22 cellular contexts compared by ENCODE assay signal in genomic region chrX:47184486-47184885, GRCh38. TPM values are rescaled to one million over a fixed set of nuclear protein-coding genes. Genes with fewer than 3 reads are reported as not detected.
DNase-seq lines count a peak whose midpoint lies in the region; ATAC-seq, FAIRE-seq and TF ChIP-seq lines count a peak whose summit lies in the region.
"Had no signal": no experiment of that assay in that cellular context is flagged by ENCODE, and none has a peak within 500 bp of the region (broad histone marks: within the 10 kb centered on the region; RNA-seq: fewer than 3 reads in every experiment).

No MANE protein-coding gene starts in this region.

- no peaks in the 10 kb centered on the region for H3K27me3 Mint-ChIP-seq in CD8-positive, alpha-beta T cell (ENCODE audit: low read depth)
- peaks cover 1% of the 10 kb centered on the region; the same call in 1 of the 2 replicates for H3K27me3 Mint-ChIP-seq in H9 (ENCODE audit: low read depth)
- H3K27me3 Mint-ChIP-seq: CD4-positive, CD25-positive, alpha-beta regulatory T cell; IgD-negative memory B cell had no signal

- no peaks in the 10 kb centered on the region for H3K79me1 ChIP-seq in H9 (ENCODE audit: insufficient read depth, low read depth, low read length, poor library complexity, severe bottlenecking)

- H3K4me1 Mint-ChIP-seq in CD8-positive, alpha-beta T cell (ENCODE audit: low read depth) = no peaks in the 10 kb centered on the region
- H3K4me1 Mint-ChIP-seq in H9 = peaks cover 0 to 5% of the 10 kb centered on the region in 2 experiments; a peak in 1 of 4 replicates

- H3T11ph ChIP-seq in H9 (ENCODE audit: low read length) = no peak overlapping the region

- H3K56ac ChIP-seq in H9 (ENCODE audit: insufficient read length, low read depth, low read length) = no peak overlapping the region

- no peak overlapping the region for H3K4me2 ChIP-seq in H9 (ENCODE audit: insufficient read depth, insufficient read length, low read length)
- no peak overlapping the region for H3K4me2 ChIP-seq in osteoblast (ENCODE audit: insufficient read depth, low read length)

- no peaks in the 10 kb centered on the region for H4K20me1 ChIP-seq in H9 (ENCODE audit: control insufficient read depth, insufficient read depth, insufficient read length)
- peaks cover 11% of the 10 kb centered on the region for H4K20me1 ChIP-seq in osteoblast (ENCODE audit: insufficient read depth, low read length)

- no peak for FAIRE-seq in kidney (lab: Jason Lieb, UNC)
- FAIRE-seq: A204.1, D721Med, HepG2 had no signal

- no peak overlapping the region for H3K23ac ChIP-seq in H9 (ENCODE audit: insufficient read length, low read depth, low read length)

- H3K79me2 ChIP-seq in H9 (ENCODE audit: insufficient read depth, low read length) = no peaks in the 10 kb centered on the region
- no peaks in the 10 kb centered on the region for H3K79me2 ChIP-seq in osteoblast (ENCODE audit: insufficient read depth, low read length)

- no peak for ATAC-seq in CD8-positive, alpha-beta T cell
- ATAC-seq in HG02970 (IDR thresholded peaks at IDR 0.05; ENCODE audit: low FRiP score, unreplicated experiment) = no peak
- ATAC-seq in GM18868 (IDR thresholded peaks at IDR 0.05; ENCODE audit: unreplicated experiment) = no peak
- ATAC-seq in GM21360 (IDR thresholded peaks at IDR 0.05; ENCODE audit: unreplicated experiment) = no peak
- ATAC-seq: HCT116, HepG2 had no signal

- H3K4me3 Mint-ChIP-seq in CD8-positive, alpha-beta T cell = no peak overlapping the region
- H3K4me3 Mint-ChIP-seq in H9 = no peak overlapping the region
- H3K4me3 Mint-ChIP-seq: CD4-positive, CD25-positive, alpha-beta regulatory T cell; HFFc6; IgD-negative memory B cell had no signal

- intact Hi-C loops in CD8-positive, alpha-beta T cell (cut with DNase I, micrococcal nuclease) = no loop called here
- intact Hi-C loops in kidney (cut with DNase I) = no loop called here

- H3K9me3 ChIP-seq in CD8-positive, alpha-beta T cell (ENCODE audit: low read length) = no peaks in the 10 kb centered on the region
- no peaks in the 10 kb centered on the region for H3K9me3 ChIP-seq in H9 (ENCODE audit: control insufficient read depth, low read depth, low read length)
- H3K9me3 ChIP-seq in kidney (ENCODE audit: control insufficient read depth in 1 of 2, low read length in 2 of 2) = no peaks in the 10 kb centered on the region
- H3K9me3 ChIP-seq in osteoblast (ENCODE audit: low read depth, low read length) = no peaks in the 10 kb centered on the region
- H3K9me3 ChIP-seq: BE2C, Caco-2 had no signal

- in situ Hi-C loops in G401 (cut with HindIII; ENCODE audit: low sequenced_read_pairs) = no loop called here

- H2BK120ac ChIP-seq in H9 (ENCODE audit: low read depth, low read length, poor library complexity, severe bottlenecking) = no peak overlapping the region

- WGBS in H9 (ENCODE audit: extremely low coverage, insufficient read length, low lambda C conversion rate) = no CpG with 5 or more reads among the region's 4 CpGs

- peak overlapping the region; percentile 66 for H3K27ac Mint-ChIP-seq in CD8-positive, alpha-beta T cell
- peak overlapping the region in 2 of 3 experiments; percentile 65 to 67; a peak in 2 of 7 replicates for H3K27ac Mint-ChIP-seq in H9
- H3K27ac Mint-ChIP-seq: CD4-positive, CD25-positive, alpha-beta regulatory T cell; HFFc6 had no signal

- no peaks in the 10 kb centered on the region for H3K23me2 ChIP-seq in H9 (ENCODE audit: insufficient read length, low read depth, low read length, poor library complexity, severe bottlenecking)

- no peak overlapping the region for H2BK15ac ChIP-seq in H9 (ENCODE audit: low read depth, low read length)

- H4K91ac ChIP-seq in H9 (ENCODE audit: insufficient read length, low read depth, low read length) = no peak overlapping the region

- no peak overlapping the region for H2AFZ ChIP-seq in H9 (ENCODE audit: low read length)
- no peak overlapping the region for H2AFZ ChIP-seq in osteoblast (ENCODE audit: low read length)
- H2AFZ ChIP-seq: GM23248 had no signal

- H4K8ac ChIP-seq in H9 (replicated peaks; ENCODE audit: insufficient read length, low read depth, low read length) = no peak overlapping the region

- POLR2A ChIA-PET in CD8-positive, alpha-beta T cell (lab: Charles Lee) = no interaction called here

- H2BK5ac ChIP-seq in H9 (ENCODE audit: insufficient read length, low read length) = no peak overlapping the region

- CTCF ChIA-PET in CD8-positive, alpha-beta T cell (lab: Charles Lee) = interaction anchor here (1.5 kb wide), 1 partner anchor 198 kb away, joined by 3 read pairs; no protein-coding TSS in a partner anchor

- H2BK20ac ChIP-seq in H9 (ENCODE audit: low read depth, low read length, poor library complexity, severe bottlenecking) = no peak overlapping the region

- no peak for DNase-seq in CD8-positive, alpha-beta T cell
- no peak for DNase-seq in H9
- peak; percentile 38 for DNase-seq in kidney
- peak; percentile 44 for DNase-seq in osteoblast (ENCODE audit: insufficient read length, low spot score, missing footprints)
- no peak for DNase-seq in G401 (ENCODE audit: low spot score)
- DNase-seq: ACHN; BE2C; C1 segment of cervical spinal cord; Caco-2; CD4-positive, CD25-positive, alpha-beta regulatory T cell; GDM1; GM23248; HFFc6; KBM-7 had no signal

- no peak overlapping the region for H2BK12ac ChIP-seq in H9 (ENCODE audit: insufficient read length, low read depth, low read length)

- H3K36me3 Mint-ChIP-seq in CD8-positive, alpha-beta T cell = peaks cover 49% of the 10 kb centered on the region
- H3K36me3 Mint-ChIP-seq in H9 (ENCODE audit: insufficient read depth in 1 of 3, low read depth in 3 of 3) = peaks cover 32 to 62% (median 56%) of the 10 kb centered on the region in 3 experiments

- H4K5ac ChIP-seq in H9 (ENCODE audit: insufficient read length, low read depth, low read length) = no peak overlapping the region

- no peak overlapping the region for H3K14ac ChIP-seq in H9 (ENCODE audit: insufficient read depth, low read length)

- no peak overlapping the region for H3K18ac ChIP-seq in H9 (ENCODE audit: insufficient read length, low read depth, low read length)

- TF ChIP-seq CTCF in CD8-positive, alpha-beta T cell (IDR thresholded peaks at IDR 0.05) = no peak
- TF ChIP-seq CTCF in H9 (conservative IDR thresholded peaks at IDR 0.05) = no peak
- no peak for TF ChIP-seq CTCF in kidney (IDR thresholded peaks at IDR 0.05; ENCODE audit: borderline replicate concordance, extremely low read depth, insufficient read depth)
- TF ChIP-seq CTCF in osteoblast (IDR thresholded peaks at IDR 0.05; ENCODE audit: extremely low read depth, low read depth, low read length) = no peak

- no peak overlapping the region for H2AK5ac ChIP-seq in H9 (ENCODE audit: insufficient read length, low read length)

- H3K4ac ChIP-seq in H9 (ENCODE audit: low read depth, low read length) = no peak overlapping the region

- H3K4me1 ChIP-seq in CD8-positive, alpha-beta T cell (ENCODE audit: insufficient read depth, low read length) = no peaks in the 10 kb centered on the region
- H3K4me1 ChIP-seq in H9 (ENCODE audit: insufficient read depth, low read length) (no peaks in the 10 kb centered on the region), kidney (ENCODE audit: control insufficient read depth in 1 of 2, insufficient read depth in 1 of 2, low read depth in 1 of 2, low read length in 2 of 2) (no peaks in the 10 kb centered on the region), osteoblast (ENCODE audit: insufficient read depth, low read length) (no peaks in the 10 kb centered on the region)
- H3K4me1 ChIP-seq: BE2C, Caco-2 had no signal

- no peaks in the 10 kb centered on the region for H3K27me3 ChIP-seq in CD8-positive, alpha-beta T cell (ENCODE audit: insufficient read depth, low read length)
- H3K27me3 ChIP-seq in H9 (ENCODE audit: insufficient read depth, low read length) (no peaks in the 10 kb centered on the region), osteoblast (ENCODE audit: insufficient read depth, low read length) (peaks cover 3% of the 10 kb centered on the region)
- H3K27me3 ChIP-seq: BE2C had no signal

- peaks cover 16% of the 10 kb centered on the region for H3K36me3 ChIP-seq in CD8-positive, alpha-beta T cell (ENCODE audit: insufficient read depth, low read length)
- H3K36me3 ChIP-seq in kidney (ENCODE audit: control insufficient read depth in 1 of 2, insufficient read depth in 2 of 2, low read length in 2 of 2) (peaks cover 3 to 4% of the 10 kb centered on the region in 2 donors), osteoblast (ENCODE audit: insufficient read depth, low read length) (peaks cover 23% of the 10 kb centered on the region)

- no peak overlapping the region for H3K27ac ChIP-seq in CD8-positive, alpha-beta T cell (ENCODE audit: low read depth, low read length)
- H3K27ac ChIP-seq in H9 (ENCODE audit: insufficient read length, low read depth, low read length) = no peak overlapping the region
- H3K27ac ChIP-seq in kidney (ENCODE audit: low read depth in 2 of 2, low read length in 2 of 2) = no peak overlapping the region
- no peak overlapping the region for H3K27ac ChIP-seq in osteoblast (ENCODE audit: low read depth, low read length)
- H3K27ac ChIP-seq: GM23248 had no signal

- no peak overlapping the region for H3K4me3 ChIP-seq in CD8-positive, alpha-beta T cell (ENCODE audit: low read depth, low read length)
- H3K4me3 ChIP-seq in kidney (ENCODE audit: low read length in 2 of 2) (no peak overlapping the region), osteoblast (ENCODE audit: insufficient read depth, low read length) (no peak overlapping the region)
- H3K4me3 ChIP-seq: GM23248 had no signal

- H3K9me3 Mint-ChIP-seq in CD8-positive, alpha-beta T cell = no peaks in the 10 kb centered on the region
- peaks cover 55 to 79% of the 10 kb centered on the region in 2 experiments for H3K9me3 Mint-ChIP-seq in H9
- H3K9me3 Mint-ChIP-seq: CD4-positive, CD25-positive, alpha-beta regulatory T cell; HFFc6; IgD-negative memory B cell had no signal

- no peak overlapping the region for H3K9ac ChIP-seq in H9 (ENCODE audit: extremely low read depth, insufficient read length, low read length)
- H3K9ac ChIP-seq in kidney (ENCODE audit: low read length in 2 of 2) = no peak overlapping the region
- H3K9ac ChIP-seq: GM23248 had no signal

RNA-seq across cellular contexts. Expression of gene UBA1, which starts 9.1 kb away (rescaled TPM):
- 10 to 100 TPM; 63.8 to 64.7 TPM for total RNA-seq in CD8-positive, alpha-beta T cell
- total RNA-seq in H9 (2021) (421 and 427 TPM in 2 replicates), kidney (218 TPM), osteoblast (142 and 150 TPM in 2 replicates)
- 155 TPM for polyA plus RNA-seq in kidney (ENCODE audit: insufficient read depth, low read depth, low replicate concordance)
- 198 and 217 TPM in 2 replicates for total RNA-seq in G401 (2014; rRNA removed; shearing (Covaris generic))

RNA-seq across cellular contexts. Expression of gene CDK16, which starts 34.0 kb away (rescaled TPM):
- 100 to 1,000 TPM; 157 to 161 TPM for total RNA-seq in CD8-positive, alpha-beta T cell
- total RNA-seq in H9 (2021) (224 and 226 TPM in 2 replicates), kidney (96.1 TPM), osteoblast (61.2 and 65.4 TPM in 2 replicates)
- 89.1 TPM for polyA plus RNA-seq in kidney (ENCODE audit: insufficient read depth, low read depth, low replicate concordance)
- total RNA-seq in G401 (2014; rRNA removed; shearing (Covaris generic)) = 88.1 and 118 TPM in 2 replicates

RNA-seq across cellular contexts. Expression of gene RBM10, which starts 39.5 kb away (rescaled TPM):
- total RNA-seq in CD8-positive, alpha-beta T cell = 10 to 100 TPM; 31.9 to 32.0 TPM
- total RNA-seq in H9 (2021) (55.8 and 57.3 TPM in 2 replicates), kidney (31.7 TPM), osteoblast (29.2 and 32.9 TPM in 2 replicates)
- 27.5 TPM for polyA plus RNA-seq in kidney (ENCODE audit: insufficient read depth, low read depth, low replicate concordance)
- total RNA-seq in G401 (2014; rRNA removed; shearing (Covaris generic)) = 51.8 and 67.8 TPM in 2 replicates

RNA-seq across cellular contexts. Expression of gene NDUFB11, which starts 40.0 kb away (rescaled TPM):
- 10 to 100 TPM; 50.5 to 51.4 TPM for total RNA-seq in CD8-positive, alpha-beta T cell
- total RNA-seq in H9 (2021) (98.5 and 100 TPM in 2 replicates), kidney (70.7 TPM), osteoblast (43.1 and 45.4 TPM in 2 replicates)
- polyA plus RNA-seq in kidney (ENCODE audit: insufficient read depth, low read depth, low replicate concordance) = 215 TPM
- total RNA-seq in G401 (2014; rRNA removed; shearing (Covaris generic)) = 87.1 and 115 TPM in 2 replicates

RNA-seq across cellular contexts. Expression of gene USP11, which starts 48.3 kb away (rescaled TPM):
- 100 to 1,000 TPM; 147 to 161 TPM for total RNA-seq in CD8-positive, alpha-beta T cell
- total RNA-seq in H9 (2021) = 150 and 153 TPM in 2 replicates
- 91.6 TPM for total RNA-seq in kidney
- polyA plus RNA-seq in kidney (ENCODE audit: insufficient read depth, low read depth, low replicate concordance) = 30.9 TPM
- 28.2 and 31.8 TPM in 2 replicates for total RNA-seq in osteoblast
- total RNA-seq in G401 (2014; rRNA removed; shearing (Covaris generic)) = 53.1 and 57.3 TPM in 2 replicates

Comparison
In these comparisons a context has a peak if more than half of its experiments do, and no peak if none do; other contexts are left out.
1. DNase-seq: peak in kidney (single experiment) and osteoblast (single experiment); none in CD8-positive, alpha-beta T cell (0 of 7), H9 (single experiment) and G401 (single experiment).